In the genomic region with DNA sequence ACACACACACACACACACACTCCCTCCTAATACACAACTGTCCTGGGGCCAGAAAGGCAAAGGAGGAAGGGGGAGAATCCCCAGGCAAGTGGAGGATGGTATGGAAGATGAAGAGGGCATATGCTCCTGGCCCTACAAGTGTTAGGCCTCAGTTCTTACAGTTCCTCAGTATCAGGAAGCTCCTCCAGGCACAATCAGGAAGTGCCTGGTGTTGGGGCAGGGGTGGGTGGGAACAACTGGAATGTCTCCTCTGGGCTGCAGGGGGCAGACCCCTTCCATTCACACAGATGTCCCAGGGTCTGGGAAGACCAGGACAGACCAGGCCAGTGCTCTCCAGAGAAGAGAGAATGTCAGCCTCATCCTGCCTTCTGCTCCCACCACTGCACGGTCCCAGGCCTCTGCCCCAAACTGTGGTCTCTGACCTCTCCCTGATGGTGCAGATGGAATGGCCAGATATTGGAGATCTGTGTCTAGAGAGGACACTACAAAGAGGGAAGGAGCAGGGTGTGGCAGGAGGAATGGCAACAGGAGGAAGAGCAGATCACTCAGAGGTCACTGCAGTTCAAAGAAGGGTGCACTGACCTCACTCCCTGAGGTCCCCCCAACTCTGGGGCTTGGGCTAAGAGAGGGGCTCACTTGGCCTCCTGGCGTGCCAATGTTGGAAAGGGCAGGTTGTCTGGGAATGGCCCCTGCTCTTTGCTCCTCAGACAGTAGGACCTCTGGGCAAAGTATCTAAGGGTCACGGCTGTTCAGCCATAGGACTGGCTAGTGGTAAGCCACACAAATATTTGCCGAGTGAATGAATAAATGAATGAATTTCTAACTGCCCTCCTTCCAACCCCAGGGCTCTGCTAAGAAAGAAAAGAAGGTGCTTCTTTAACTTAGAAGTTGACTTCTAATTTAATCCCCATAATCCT, we compare ENCODE assay signal across 9 cellular contexts. TPM values are rescaled to one million over a fixed set of nuclear protein-coding genes. Genes with fewer than 3 reads are reported as not detected.
DNase-seq lines count a peak whose midpoint lies in the region; ATAC-seq and TF ChIP-seq lines count a peak whose summit lies in the region.
"Had no signal": no experiment of that assay in that cellular context is flagged by ENCODE, and none has a peak within 500 bp of the region (broad histone marks: within the 10 kb centered on the region; RNA-seq: fewer than 3 reads in every experiment).

No MANE protein-coding gene starts in this region.

- no peak overlapping the region for H3K56ac ChIP-seq in H9 (ENCODE audit: insufficient read length, low read depth, low read length)

- intact Hi-C loops in CD4-positive, alpha-beta T cell (cut with DNase I, micrococcal nuclease), result loop anchor here in 1 of 2 experiments (2.0 to 10.0 kb wide), 3 partner anchors 20 to 578 kb away; no protein-coding TSS in a partner anchor
- intact Hi-C loops in mucosa of descending colon (cut with DNase I, micrococcal nuclease), result no loop called here

- no peak overlapping the region for H2BK5ac ChIP-seq in H9 (ENCODE audit: insufficient read length, low read length)

- no peak overlapping the region for H3K18ac ChIP-seq in H9 (ENCODE audit: insufficient read length, low read depth, low read length)

- no CpG with 5 or more reads among the region's 4 CpGs for WGBS in H9 (ENCODE audit: extremely low coverage, insufficient read length, low lambda C conversion rate)

- H2BK15ac ChIP-seq in H9 (ENCODE audit: low read depth, low read length), result no peak overlapping the region

- H3K27me3 Mint-ChIP-seq in CD4-positive, alpha-beta T cell, result no peaks in the 10 kb centered on the region
- H3K27me3 Mint-ChIP-seq in H9 (ENCODE audit: low read depth), result peaks cover 13% of the 10 kb centered on the region
- no peaks in the 10 kb centered on the region for H3K27me3 Mint-ChIP-seq in activated naive CD8-positive, alpha-beta T cell treated with anti-CD3 and anti-CD28 coated beads, Interleukin-2, amount 10 ng/mL, durations not matched to agents 7 days and 5 days

- no peak overlapping the region for H3T11ph ChIP-seq in H9 (ENCODE audit: low read length)

- no peak overlapping the region for H2AFZ ChIP-seq in H9 (ENCODE audit: low read length)

- H3K4me2 ChIP-seq in H9 (ENCODE audit: insufficient read depth, insufficient read length, low read length), result no peak overlapping the region

- no peaks in the 10 kb centered on the region for H3K79me1 ChIP-seq in H9 (ENCODE audit: insufficient read depth, low read depth, low read length, poor library complexity, severe bottlenecking)

- H3K36me3 Mint-ChIP-seq in CD4-positive, alpha-beta T cell (ENCODE audit: low read depth), result peaks cover 41% of the 10 kb centered on the region
- H3K36me3 Mint-ChIP-seq in H9 (ENCODE audit: insufficient read depth in 1 of 3, low read depth in 3 of 3), result peaks cover 0 to 2% (median 0%) of the 10 kb centered on the region in 3 experiments; a peak in 1 of 7 replicates
- peaks cover 29% of the 10 kb centered on the region for H3K36me3 Mint-ChIP-seq in activated naive CD8-positive, alpha-beta T cell treated with anti-CD3 and anti-CD28 coated beads, Interleukin-2, amount 10 ng/mL, durations not matched to agents 7 days and 5 days

- peaks cover 80% of the 10 kb centered on the region for H3K4me1 Mint-ChIP-seq in CD4-positive, alpha-beta T cell (ENCODE audit: low read depth)
- H3K4me1 Mint-ChIP-seq in H9, result peaks cover 5 to 15% of the 10 kb centered on the region in 2 experiments
- H3K4me1 Mint-ChIP-seq in activated naive CD8-positive, alpha-beta T cell treated with anti-CD3 and anti-CD28 coated beads, Interleukin-2, amount 10 ng/mL, durations not matched to agents 7 days and 5 days, result peaks cover 42% of the 10 kb centered on the region

- H3K36me3 ChIP-seq in mucosa of descending colon (ENCODE audit: low read depth), result no peaks in the 10 kb centered on the region
- H3K36me3 ChIP-seq: cardiac muscle cell had no signal

- TF ChIP-seq CTCF in CD4-positive, alpha-beta T cell (IDR thresholded peaks at IDR 0.05), result no peak
- TF ChIP-seq CTCF in H9 (conservative IDR thresholded peaks at IDR 0.05) (peak; percentile 39; the same call in 2 of the 3 replicates), mucosa of descending colon (IDR thresholded peaks at IDR 0.05) (no peak)

- no peaks in the 10 kb centered on the region for H3K4me1 ChIP-seq in H9 (ENCODE audit: insufficient read depth, low read length)
- H3K4me1 ChIP-seq in mucosa of descending colon (ENCODE audit: low read depth), result peaks cover 32% of the 10 kb centered on the region

- H2BK12ac ChIP-seq in H9 (ENCODE audit: insufficient read length, low read depth, low read length), result no peak overlapping the region

- no peak overlapping the region for H4K8ac ChIP-seq in H9 (replicated peaks; ENCODE audit: insufficient read length, low read depth, low read length)

- POLR2A ChIA-PET in CD4-positive, alpha-beta T cell (lab: Charles Lee), result interaction anchor here (0.9 to 15.0 kb wide), 12 partner anchors 8 to 268 kb away, joined by 3 to 756 read pairs (median 4); a partner anchor contains a TSS
- POLR2A ChIA-PET in activated naive CD8-positive, alpha-beta T cell treated with anti-CD3 and anti-CD28 coated beads, Interleukin-2, amount 10 ng/mL, durations not matched to agents 7 days and 5 days (lab: Charles Lee), result interaction anchor here (0.8 to 15.0 kb wide), 9 partner anchors 9 to 331 kb away, joined by 3 to 948 read pairs (median 4); a partner anchor contains a TSS

- no peak overlapping the region for H3K23ac ChIP-seq in H9 (ENCODE audit: insufficient read length, low read depth, low read length)

- no peaks in the 10 kb centered on the region for H3K23me2 ChIP-seq in H9 (ENCODE audit: insufficient read length, low read depth, low read length, poor library complexity, severe bottlenecking)

- no peak overlapping the region for H3K4ac ChIP-seq in H9 (ENCODE audit: low read depth, low read length)

- ATAC-seq in CD4-positive, alpha-beta T cell (ENCODE audit: poor library complexity), result no peak
- ATAC-seq in activated naive CD8-positive, alpha-beta T cell treated with anti-CD3 and anti-CD28 coated beads, Interleukin-2, amount 10 ng/mL, durations not matched to agents 7 days and 5 days (ENCODE audit: low read depth), result no peak
- ATAC-seq in mucosa of descending colon, result peak; percentile 16
- ATAC-seq in GM21515 (IDR thresholded peaks at IDR 0.05; ENCODE audit: unreplicated experiment), result no peak
- no peak for ATAC-seq in GM21723 (IDR thresholded peaks at IDR 0.05; ENCODE audit: unreplicated experiment)

- no peak overlapping the region for H2BK20ac ChIP-seq in H9 (ENCODE audit: low read depth, low read length, poor library complexity, severe bottlenecking)

- H3K9me3 Mint-ChIP-seq in CD4-positive, alpha-beta T cell, result no peaks in the 10 kb centered on the region
- H3K9me3 Mint-ChIP-seq in H9, result peaks cover 0 to 2% of the 10 kb centered on the region in 2 experiments; a peak in 1 of 5 replicates
- H3K9me3 Mint-ChIP-seq in activated naive CD8-positive, alpha-beta T cell treated with anti-CD3 and anti-CD28 coated beads, Interleukin-2, amount 10 ng/mL, durations not matched to agents 7 days and 5 days, result no peaks in the 10 kb centered on the region

- no peak overlapping the region for H4K5ac ChIP-seq in H9 (ENCODE audit: insufficient read length, low read depth, low read length)

- no peaks in the 10 kb centered on the region for H3K27me3 ChIP-seq in CD4-positive, alpha-beta T cell (ENCODE audit: control insufficient read depth, insufficient read depth, low read length)
- H3K27me3 ChIP-seq in H9 (ENCODE audit: insufficient read depth, low read length), result no peaks in the 10 kb centered on the region

- no peak overlapping the region for H3K9ac ChIP-seq in H9 (ENCODE audit: extremely low read depth, insufficient read length, low read length)

- H4K91ac ChIP-seq in H9 (ENCODE audit: insufficient read length, low read depth, low read length), result no peak overlapping the region

- peak overlapping the region; percentile 97 for H3K27ac ChIP-seq in CD4-positive, alpha-beta T cell (ENCODE audit: low read depth, low read length)
- no peak overlapping the region for H3K27ac ChIP-seq in H9 (ENCODE audit: insufficient read length, low read depth, low read length)
- H3K27ac ChIP-seq: cardiac muscle cell had no signal

- H4K20me1 ChIP-seq in H9 (ENCODE audit: control insufficient read depth, insufficient read depth, insufficient read length), result no peaks in the 10 kb centered on the region

- H3K4me3 ChIP-seq in mucosa of descending colon, result peak overlapping the region; percentile 65

- H3K79me2 ChIP-seq in H9 (ENCODE audit: insufficient read depth, low read length), result no peaks in the 10 kb centered on the region

- DNase-seq in CD4-positive, alpha-beta T cell, result no peak
- DNase-seq in H9, result no peak
- DNase-seq in activated naive CD8-positive, alpha-beta T cell treated with anti-CD3 and anti-CD28 coated beads, Interleukin-2, amount 10 ng/mL, durations not matched to agents 7 days and 5 days, result no peak
- DNase-seq in mucosa of descending colon, result peak in 2 of 3 donors; percentile 36 to 53
- DNase-seq in D341Med (ENCODE audit: low spot score), result no peak
- DNase-seq in superior temporal gyrus (ENCODE audit: extremely low spot score), result no peak

- no peak overlapping the region for H2AK5ac ChIP-seq in H9 (ENCODE audit: insufficient read length, low read length)

- no peak overlapping the region for H2BK120ac ChIP-seq in H9 (ENCODE audit: low read depth, low read length, poor library complexity, severe bottlenecking)

- H3K9me3 ChIP-seq in CD4-positive, alpha-beta T cell (ENCODE audit: control insufficient read depth, low read length), result no peaks in the 10 kb centered on the region
- no peaks in the 10 kb centered on the region for H3K9me3 ChIP-seq in H9 (ENCODE audit: control insufficient read depth, low read depth, low read length)
- no peaks in the 10 kb centered on the region for H3K9me3 ChIP-seq in mucosa of descending colon

- peak overlapping the region; percentile 99 for H3K4me3 Mint-ChIP-seq in CD4-positive, alpha-beta T cell
- H3K4me3 Mint-ChIP-seq in H9, result no peak overlapping the region; a peak in 1 of 5 replicates
- H3K4me3 Mint-ChIP-seq in activated naive CD8-positive, alpha-beta T cell treated with anti-CD3 and anti-CD28 coated beads, Interleukin-2, amount 10 ng/mL, durations not matched to agents 7 days and 5 days, result peak overlapping the region; percentile 98

- CTCF ChIA-PET in CD4-positive, alpha-beta T cell (lab: Charles Lee), result interaction anchor here (1.1 to 8.1 kb wide), 3 partner anchors 16 to 144 kb away, joined by 3 to 135 read pairs (median 9); no protein-coding TSS in a partner anchor

- peak overlapping the region; percentile 90 for H3K27ac Mint-ChIP-seq in CD4-positive, alpha-beta T cell
- no peak overlapping the region for H3K27ac Mint-ChIP-seq in H9
- peak overlapping the region; percentile 97 for H3K27ac Mint-ChIP-seq in activated naive CD8-positive, alpha-beta T cell treated with anti-CD3 and anti-CD28 coated beads, Interleukin-2, amount 10 ng/mL, durations not matched to agents 7 days and 5 days

- no peak overlapping the region for H3K14ac ChIP-seq in H9 (ENCODE audit: insufficient read depth, low read length)

RNA-seq across cellular contexts. Expression of a gene that starts 2.5 kb away (rescaled TPM):
- total RNA-seq in CD4-positive, alpha-beta T cell, result 10 to 100 TPM; 60.7 to 62.0 TPM
- total RNA-seq in H9 (2021) (0.11 and 0.29 TPM in 2 replicates), mucosa of descending colon (10 to 100 TPM; 42.2 to 65.4 (median 63.3) TPM)
- total RNA-seq in activated naive CD8-positive, alpha-beta T cell treated with anti-CD3 and anti-CD28 coated beads, Interleukin-2, amount 10 ng/mL, durations not matched to agents 7 days and 5 days, result 100 to 1,000 TPM; 293 to 299 TPM

RNA-seq across cellular contexts. Expression of a gene that starts 24.5 kb away (rescaled TPM):
- 10 to 100 TPM; 13.9 to 15.7 TPM for total RNA-seq in CD4-positive, alpha-beta T cell
- not detected in 2 replicates for total RNA-seq in H9 (2021)
- 10 to 100 TPM; 30.5 to 33.9 TPM for total RNA-seq in activated naive CD8-positive, alpha-beta T cell treated with anti-CD3 and anti-CD28 coated beads, Interleukin-2, amount 10 ng/mL, durations not matched to agents 7 days and 5 days
- 1 to 10 TPM in 2 of 3 donors, under 1 TPM in 1; 0.76 to 3.3 (median 1.1) TPM for total RNA-seq in mucosa of descending colon
- total RNA-seq: cardiac muscle cell had no signal

Comparison
In these comparisons a context has a peak if more than half of its experiments do, and no peak if none do; other contexts are left out.
1. DNase-seq: peak in mucosa of descending colon (2 of 3); none in CD4-positive, alpha-beta T cell (0 of 10), H9 (single experiment), activated naive CD8-positive, alpha-beta T cell treated with anti-CD3 and anti-CD28 coated beads, Interleukin-2, amount 10 ng/mL, durations not matched to agents 7 days and 5 days (single experiment), D341Med (single experiment) and superior temporal gyrus (single experiment).
2. H3K27ac Mint-ChIP-seq: peak in CD4-positive, alpha-beta T cell (single experiment) and activated naive CD8-positive, alpha-beta T cell treated with anti-CD3 and anti-CD28 coated beads, Interleukin-2, amount 10 ng/mL, durations not matched to agents 7 days and 5 days (single experiment); none in H9 (0 of 3).
3. H3K4me3 Mint-ChIP-seq: peak in CD4-positive, alpha-beta T cell (single experiment) and activated naive CD8-positive, alpha-beta T cell treated with anti-CD3 and anti-CD28 coated beads, Interleukin-2, amount 10 ng/mL, durations not matched to agents 7 days and 5 days (single experiment); none in H9 (0 of 2).
4. RNA of a gene that starts 2.5 kb away (total RNA-seq): 293 to 299 TPM in activated naive CD8-positive, alpha-beta T cell treated with anti-CD3 and anti-CD28 coated beads, Interleukin-2, amount 10 ng/mL, durations not matched to agents 7 days and 5 days, 42.2 to 65.4 TPM in mucosa of descending colon and 60.7 to 62.0 TPM in CD4-positive, alpha-beta T cell; 0.11 to 0.29 TPM in H9; every median in the first group is over 10 times any median in the second.